Comparison of ENCODE assay signal across 13 cellular contexts in genomic region chr18:8116346-8117007, GRCh38.
DNase-seq lines count a peak whose midpoint lies in the region; ATAC-seq and TF ChIP-seq lines count a peak whose summit lies in the region.
"Had no signal": no experiment of that assay in that cellular context is flagged by ENCODE, and none has a peak within 500 bp of the region (broad histone marks: within the 10 kb centered on the region; RNA-seq: fewer than 3 reads in every experiment).

No MANE protein-coding gene starts in this region.

- H3K36me3 ChIP-seq in fibroblast of lung (ENCODE audit: control insufficient read depth, insufficient read depth, low read length), result no peaks in the 10 kb centered on the region
- H3K36me3 ChIP-seq in H7 (replicated peaks; ENCODE audit: control insufficient read depth, insufficient read depth, low read length), result no peaks in the 10 kb centered on the region
- H3K36me3 ChIP-seq: sigmoid colon had no signal

- TF ChIP-seq CTCF in RWPE1 (conservative IDR thresholded peaks at IDR 0.05; ENCODE audit: low read depth) (no peak), fibroblast of lung (conservative IDR thresholded peaks at IDR 0.05 in 1 of 2, IDR thresholded peaks at IDR 0.05 in 1 of 2; ENCODE audit: low read depth in 1 of 2, low read length in 2 of 2) (no peak)

- H3K4me3 ChIP-seq in fibroblast of lung (replicated peaks in 1 of 4; ENCODE audit: control extremely low read depth in 1 of 4, insufficient read depth in 1 of 4, low read depth in 3 of 4, low read length in 4 of 4) (no peak overlapping the region), H7 (ENCODE audit: insufficient read depth, low read depth, low read length) (no peak overlapping the region)
- H3K4me3 ChIP-seq: sigmoid colon had no signal

- no peak overlapping the region for H2AFZ ChIP-seq in fibroblast of lung (ENCODE audit: low read length)

- H3K4me2 ChIP-seq in fibroblast of lung (ENCODE audit: extremely low read depth, insufficient read depth, low read length), result peak overlapping the region; percentile 50

- no peaks in the 10 kb centered on the region for H3K27me3 ChIP-seq in fibroblast of lung (ENCODE audit: control insufficient read depth, insufficient read depth, low read length)
- no peaks in the 10 kb centered on the region for H3K27me3 ChIP-seq in H7 (ENCODE audit: control insufficient read depth, insufficient read depth, low read length)
- H3K27me3 ChIP-seq: sigmoid colon had no signal

- POLR2A ChIA-PET in RWPE1 (lab: Yijun Ruan, JAX; ENCODE audit: low non-redundant PET), result no interaction called here

- CTCF ChIA-PET in RWPE1 (lab: Yijun Ruan, JAX), result interaction anchor here (0.5 kb wide), 1 partner anchor 212 kb away, joined by 4 read pairs; no protein-coding TSS in a partner anchor

- peaks cover 10% of the 10 kb centered on the region for H3K4me1 ChIP-seq in fibroblast of lung (ENCODE audit: control insufficient read depth, extremely low read depth, insufficient read depth, low read length)
- H3K4me1 ChIP-seq: sigmoid colon had no signal

- H3K27ac ChIP-seq in RWPE1 (no peak overlapping the region), fibroblast of lung (ENCODE audit: insufficient read depth, low read length) (peak overlapping the region; percentile 73)
- H3K27ac ChIP-seq: HL-60, sigmoid colon had no signal

- no peaks in the 10 kb centered on the region for H4K20me1 ChIP-seq in fibroblast of lung (ENCODE audit: control insufficient read depth, extremely low read depth, insufficient read depth, low read length)

- peak; percentile 17 for DNase-seq in H4 (ENCODE audit: low spot score)
- peak; percentile 79 for DNase-seq in RWPE1 (ENCODE audit: low spot score)
- DNase-seq in fibroblast of lung (ENCODE audit: low read depth in 2 of 2), result peak; percentile 59 to 74
- DNase-seq in renal cortical epithelial cell (ENCODE audit: low read depth), result peak; percentile 86
- no peak for DNase-seq in H7
- DNase-seq: activated naive CD4-positive, alpha-beta T cell treated with Interleukin-2 at 50 U/mL for 16 hours; dermis blood vessel endothelial cell; left ventricle myocardium superior; sigmoid colon had no signal

- ATAC-seq in GM18873 (IDR thresholded peaks at IDR 0.05; ENCODE audit: low FRiP score, unreplicated experiment), result no peak
- no peak for ATAC-seq in HG02884 (IDR thresholded peaks at IDR 0.05; ENCODE audit: unreplicated experiment)
- ATAC-seq in HG02759 (IDR thresholded peaks at IDR 0.05; ENCODE audit: unreplicated experiment), result no peak
- ATAC-seq: left ventricle myocardium superior had no signal

- H3K79me2 ChIP-seq in fibroblast of lung (ENCODE audit: control insufficient read depth, insufficient read depth, low read length), result no peaks in the 10 kb centered on the region

- no peaks in the 10 kb centered on the region for H3K9me3 ChIP-seq in fibroblast of lung (ENCODE audit: control insufficient read depth, insufficient read depth, low read depth, low read length)
- H3K9me3 ChIP-seq: sigmoid colon had no signal

- H3K9ac ChIP-seq in fibroblast of lung (ENCODE audit: insufficient read depth, low read length), result no peak overlapping the region
